35 cellular contexts compared by ENCODE assay signal in genomic region chr9:86671018-86671417, GRCh38.
"Had no signal": no experiment of that assay in that cellular context is flagged by ENCODE, and none has a peak within 500 bp of the region (broad histone marks: within the 10 kb centered on the region; RNA-seq: fewer than 3 reads in every experiment).

No MANE protein-coding gene starts in this region.

- H3K36me3 ChIP-seq: MG63 had no signal

- H3K4me3 ChIP-seq: MG63 had no signal

- H3K27me3 ChIP-seq: MG63 had no signal

- DNase-seq: Karpas-422, Kasumi-1, MG63, MM.1S, MV-4-11, NCI-H1048, NCI-H1092, NCI-H1092 treated with DMSO at 0.1 percent for 48 hours, NCI-H1105, NCI-H1105 treated with DMSO at 0.1 percent for 48 hours, NCI-H1417, NCI-H1417 treated with DMSO at 0.1 percent for 48 hours, NCI-H1436, NCI-H1436 treated with DMSO at 0.1 percent for 48 hours, NCI-H146, NCI-H1694, NCI-H1694 treated with DMSO at 0.1 percent for 48 hours, NCI-H187, NCI-H187 treated with DMSO at 0.1 percent for 48 hours, NCI-H1930, NCI-H2029, NCI-H2029 treated with DMSO at 0.1 percent for 48 hours, NCI-H2081, NCI-H2081 treated with DMSO at 0.1 percent for 48 hours, NCI-H2107, NCI-H2171, NCI-H2171 treated with DMSO at 0.1 percent for 48 hours, NCI-H2227 treated with DMSO at 0.1 percent for 48 hours, NCI-H226, NCI-H345, NCI-H446, NCI-H446 treated with DMSO at 0.1 percent for 48 hours, NCI-H510A, NCI-H510A treated with DMSO at 0.1 percent for 48 hours, NCI-H524 had no signal
